In genomic region chr6:149166324-149166723, GRCh38 we compare ENCODE assay signal across 1 cellular context.
TF ChIP-seq lines count a peak whose summit lies in the region.

No MANE protein-coding gene starts in this region.

TF ChIP-seq in HCT116, 20 proteins besides CTCF, POLR2A, EP300 and RAD21 (continued from another document):
- TF ChIP-seq REST (IDR thresholded peaks at IDR 0.05; ENCODE audit: low read depth): no peak
- no peak for TF ChIP-seq ATF3 (IDR thresholded peaks at IDR 0.05)
- TF ChIP-seq SP1 (IDR thresholded peaks at IDR 0.05; ENCODE audit: low read depth): no peak
- no peak for TF ChIP-seq EZH2 (IDR thresholded peaks at IDR 0.05)
- TF ChIP-seq POLR2AphosphoS5 (IDR thresholded peaks at IDR 0.05; ENCODE audit: low read depth, low read length): no peak
- TF ChIP-seq MAX (IDR thresholded peaks at IDR 0.05): no peak
- TF ChIP-seq TCF7L2 (IDR thresholded peaks at IDR 0.05; ENCODE audit: borderline replicate concordance, extremely low read depth, insufficient read depth, insufficient read length): no peak
